1 cellular context compared by ENCODE assay signal in the genomic region with DNA sequence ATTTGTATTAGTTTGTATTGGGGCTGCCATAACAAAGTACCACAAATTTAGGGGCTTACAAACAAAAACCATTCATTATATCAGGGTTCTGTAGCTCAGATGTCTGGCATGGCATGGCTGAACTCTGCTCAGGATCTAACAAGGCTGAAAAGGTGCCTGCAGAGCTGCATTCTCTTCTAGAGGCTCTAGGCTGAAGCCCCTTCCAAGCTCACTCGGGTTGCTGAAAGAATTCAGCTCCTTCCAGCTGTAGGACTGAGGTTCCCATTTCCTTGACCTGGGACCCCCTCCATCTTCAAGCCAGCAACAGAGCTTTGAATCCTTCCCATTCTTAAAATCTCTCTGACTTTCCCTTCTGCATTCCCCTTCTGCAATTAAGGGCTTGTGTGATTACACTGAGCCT.
TF ChIP-seq lines count a peak whose summit lies in the region.

No MANE protein-coding gene starts in this region.

TF ChIP-seq in IMR-90, 13 proteins besides CTCF, POLR2A, EP300 and RAD21 (continued from another document):
- TF ChIP-seq, protein P1, sequence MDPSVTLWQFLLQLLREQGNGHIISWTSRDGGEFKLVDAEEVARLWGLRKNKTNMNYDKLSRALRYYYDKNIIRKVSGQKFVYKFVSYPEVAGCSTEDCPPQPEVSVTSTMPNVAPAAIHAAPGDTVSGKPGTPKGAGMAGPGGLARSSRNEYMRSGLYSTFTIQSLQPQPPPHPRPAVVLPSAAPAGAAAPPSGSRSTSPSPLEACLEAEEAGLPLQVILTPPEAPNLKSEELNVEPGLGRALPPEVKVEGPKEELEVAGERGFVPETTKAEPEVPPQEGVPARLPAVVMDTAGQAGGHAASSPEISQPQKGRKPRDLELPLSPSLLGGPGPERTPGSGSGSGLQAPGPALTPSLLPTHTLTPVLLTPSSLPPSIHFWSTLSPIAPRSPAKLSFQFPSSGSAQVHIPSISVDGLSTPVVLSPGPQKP (IDR thresholded peaks at IDR 0.05; ENCODE audit: borderline replicate concordance, low read depth, low read length), result no peak
